In genomic region chr15:86660012-86660411, GRCh38 we compare ENCODE assay signal across 25 cellular contexts.
"Had no signal": no experiment of that assay in that cellular context is flagged by ENCODE, and none has a peak within 500 bp of the region (broad histone marks: within the 10 kb centered on the region; RNA-seq: fewer than 3 reads in every experiment).

No MANE protein-coding gene starts in this region.

- H3K27ac Mint-ChIP-seq: activated CD8-positive, alpha-beta T cell treated with anti-CD3 and anti-CD28 coated beads for 36 hours; activated naive CD8-positive, alpha-beta T cell; dendritic cell treated with granulocyte-macrophage colony-stimulating factor and Interleukin-4, amounts not matched to agents 40 ng/mL and 50 ng/mL, for 4 days had no signal

- DNase-seq: activated CD4-positive, alpha-beta T cell treated with anti-CD3 and anti-CD28 coated beads for 48 hours; activated CD4-positive, alpha-beta T cell treated with anti-CD3 and anti-CD28 coated beads, Interleukin-2, amount 50 U/mL, for 1 hour; activated CD4-positive, alpha-beta T cell treated with anti-CD3 and anti-CD28 coated beads, Interleukin-2, amount 50 U/mL, for 48 hours; activated CD8-positive, alpha-beta memory T cell treated with anti-CD3 and anti-CD28 coated beads for 24 hours; activated CD8-positive, alpha-beta T cell treated with anti-CD3 and anti-CD28 coated beads for 36 hours; activated gamma-delta T cell treated with Interleukin-2 at 50 U/mL for 16 hours; activated naive CD4-positive, alpha-beta T cell treated with anti-CD3 and anti-CD28 coated beads, Interleukin-2, amount 50 U/mL, for 16 hours; activated naive CD4-positive, alpha-beta T cell treated with Interleukin-2 at 50 U/mL for 16 hours; activated T-cell treated with anti-CD3 and anti-CD28 coated beads, Interleukin-2, amount 50 U/mL, for 1 hour; activated T-cell treated with anti-CD3 and anti-CD28 coated beads, Interleukin-2, amount 50 U/mL, for 48 hours; amniotic stem cell; anterior cingulate cortex; brain microvascular endothelial cell; dorsolateral prefrontal cortex; effector memory CD4-positive, alpha-beta T cell; erythroblast; foreskin keratinocyte; gastrocnemius medialis; glutamatergic neuron; T-helper 2 cell had no signal

- H3K27ac ChIP-seq: brain microvascular endothelial cell, coronary artery, dorsolateral prefrontal cortex, esophagus muscularis mucosa, foreskin keratinocyte, gastrocnemius medialis had no signal

- H3K27me3 ChIP-seq: brain microvascular endothelial cell, esophagus muscularis mucosa, foreskin keratinocyte, gastrocnemius medialis had no signal

- H3K4me3 ChIP-seq: coronary artery, dorsolateral prefrontal cortex, esophagus muscularis mucosa, gastrocnemius medialis had no signal

- H3K36me3 ChIP-seq: brain microvascular endothelial cell, esophagus muscularis mucosa, gastrocnemius medialis had no signal

- H3K9me3 ChIP-seq: esophagus muscularis mucosa, gastrocnemius medialis had no signal

- H3K36me3 Mint-ChIP-seq: activated naive CD8-positive, alpha-beta T cell had no signal

- H3K4me3 Mint-ChIP-seq: activated CD8-positive, alpha-beta T cell treated with anti-CD3 and anti-CD28 coated beads for 36 hours; activated naive CD8-positive, alpha-beta T cell; central memory CD8-positive, alpha-beta T cell; dendritic cell treated with granulocyte-macrophage colony-stimulating factor and Interleukin-4, amounts not matched to agents 40 ng/mL and 50 ng/mL, for 4 days had no signal

- ATAC-seq: activated CD8-positive, alpha-beta T cell treated with anti-CD3 and anti-CD28 coated beads for 36 hours; foreskin keratinocyte; gastrocnemius medialis had no signal

- H3K27me3 Mint-ChIP-seq: activated CD8-positive, alpha-beta T cell treated with anti-CD3 and anti-CD28 coated beads for 36 hours; activated naive CD8-positive, alpha-beta T cell; central memory CD8-positive, alpha-beta T cell; dendritic cell treated with granulocyte-macrophage colony-stimulating factor and Interleukin-4, amounts not matched to agents 40 ng/mL and 50 ng/mL, for 4 days had no signal

- H3K4me1 ChIP-seq: esophagus muscularis mucosa, foreskin keratinocyte, gastrocnemius medialis had no signal

- H3K9me3 Mint-ChIP-seq: activated CD8-positive, alpha-beta T cell treated with anti-CD3 and anti-CD28 coated beads for 36 hours; central memory CD8-positive, alpha-beta T cell had no signal
